17 cellular contexts compared by ENCODE assay signal in genomic region chr5:121399879-121400278, GRCh38.
DNase-seq lines count a peak whose midpoint lies in the region; ATAC-seq, FAIRE-seq and TF ChIP-seq lines count a peak whose summit lies in the region.
"Had no signal": no experiment of that assay in that cellular context is flagged by ENCODE, and none has a peak within 500 bp of the region (broad histone marks: within the 10 kb centered on the region; RNA-seq: fewer than 3 reads in every experiment).

No MANE protein-coding gene starts in this region.

- peaks cover 5% of the 10 kb centered on the region for H3K9me3 Mint-ChIP-seq in stimulated activated memory B cell treated with anti-CD40 and anti-IgM and Interleukin-4, amounts not matched to agents 10 μg/mL and 1 μg/mL and 100 μg/mL, for 72 hours

- H3K27me3 ChIP-seq in upper lobe of right lung (no peaks in the 10 kb centered on the region), small intestine (ENCODE audit: control insufficient read depth in 2 of 2, insufficient read depth in 2 of 2, low read length in 2 of 2) (no peaks in the 10 kb centered on the region)
- H3K27me3 ChIP-seq: body of pancreas, uterus had no signal

- no peak for FAIRE-seq in small intestine (lab: Jason Lieb, UNC)

- H3K4me1 ChIP-seq in upper lobe of right lung (no peaks in the 10 kb centered on the region), small intestine (ENCODE audit: control insufficient read depth in 2 of 2, insufficient read depth in 1 of 2, low read depth in 1 of 2, low read length in 1 of 2) (no peaks in the 10 kb centered on the region)
- H3K4me1 ChIP-seq: body of pancreas, uterus had no signal

- H3K4me3 ChIP-seq in upper lobe of right lung (no peak overlapping the region), small intestine (ENCODE audit: low read depth in 1 of 2, low read length in 2 of 2) (no peak overlapping the region)
- H3K4me3 ChIP-seq: body of pancreas, uterus had no signal

- ATAC-seq in GM18498 (IDR thresholded peaks at IDR 0.05; ENCODE audit: unreplicated experiment) (peak; percentile 79), GM21367 (IDR thresholded peaks at IDR 0.05; ENCODE audit: unreplicated experiment) (peak; percentile 78), HG02884 (IDR thresholded peaks at IDR 0.05; ENCODE audit: unreplicated experiment) (peak; percentile 95), HG03460 (IDR thresholded peaks at IDR 0.05; ENCODE audit: unreplicated experiment) (peak; percentile 89), upper lobe of right lung (no peak)
- ATAC-seq in stimulated activated memory B cell treated with anti-CD40 and anti-IgM and Interleukin-4, amounts not matched to agents 10 μg/mL and 1 μg/mL and 100 μg/mL, for 72 hours: no peak
- ATAC-seq: activated CD8-positive, alpha-beta T cell treated with anti-CD3 and anti-CD28 coated beads for 36 hours; body of pancreas; HCT116 had no signal

- H3K27ac Mint-ChIP-seq in stimulated activated memory B cell treated with anti-CD40 and anti-IgM and Interleukin-4, amounts not matched to agents 10 μg/mL and 1 μg/mL and 100 μg/mL, for 72 hours: no peak overlapping the region
- H3K27ac Mint-ChIP-seq: activated CD8-positive, alpha-beta T cell treated with anti-CD3 and anti-CD28 coated beads for 36 hours had no signal

- H3K27ac ChIP-seq in upper lobe of right lung: no peak overlapping the region
- H3K27ac ChIP-seq in small intestine (ENCODE audit: low read depth in 1 of 2, low read length in 1 of 2): no peak overlapping the region
- H3K27ac ChIP-seq: body of pancreas, uterus had no signal

- no peak overlapping the region for H3K4me3 Mint-ChIP-seq in stimulated activated memory B cell treated with anti-CD40 and anti-IgM and Interleukin-4, amounts not matched to agents 10 μg/mL and 1 μg/mL and 100 μg/mL, for 72 hours
- H3K4me3 Mint-ChIP-seq: activated CD8-positive, alpha-beta T cell treated with anti-CD3 and anti-CD28 coated beads for 36 hours had no signal

- no peaks in the 10 kb centered on the region for H3K4me1 Mint-ChIP-seq in stimulated activated memory B cell treated with anti-CD40 and anti-IgM and Interleukin-4, amounts not matched to agents 10 μg/mL and 1 μg/mL and 100 μg/mL, for 72 hours

- H3K36me3 ChIP-seq in upper lobe of right lung: no peaks in the 10 kb centered on the region
- H3K36me3 ChIP-seq in small intestine (ENCODE audit: control insufficient read depth in 2 of 2, insufficient read depth in 2 of 2, low read length in 2 of 2): no peaks in the 10 kb centered on the region
- H3K36me3 ChIP-seq: uterus had no signal

- H3K36me3 Mint-ChIP-seq in stimulated activated memory B cell treated with anti-CD40 and anti-IgM and Interleukin-4, amounts not matched to agents 10 μg/mL and 1 μg/mL and 100 μg/mL, for 72 hours: no peaks in the 10 kb centered on the region

- TF ChIP-seq CTCF in upper lobe of right lung (IDR thresholded peaks at IDR 0.05): no peak

- H3K27me3 Mint-ChIP-seq in stimulated activated memory B cell treated with anti-CD40 and anti-IgM and Interleukin-4, amounts not matched to agents 10 μg/mL and 1 μg/mL and 100 μg/mL, for 72 hours: no peaks in the 10 kb centered on the region
- H3K27me3 Mint-ChIP-seq: activated CD8-positive, alpha-beta T cell treated with anti-CD3 and anti-CD28 coated beads for 36 hours had no signal

- no peak for DNase-seq in NCI-H1694 treated with DMSO at 0.1 percent for 48 hours (lab: John Stamatoyannopoulos, UW)
- DNase-seq in upper lobe of right lung: no peak
- no peak for DNase-seq in small intestine
- DNase-seq: activated CD8-positive, alpha-beta T cell treated with anti-CD3 and anti-CD28 coated beads for 36 hours; activated effector memory CD4-positive, alpha-beta T cell treated with anti-CD3 and anti-CD28 coated beads, Interleukin-2, amount 50 U/mL, for 16 hours; body of pancreas; effector CD4-positive, alpha-beta T cell; NCI-H1417 treated with DMSO at 0.1 percent for 48 hours; SHP77; stimulated activated CD4-positive, alpha-beta T cell treated with anti-CD3 and anti-CD28 coated beads, Interleukin-2, amount 100 ng/mL, for 24 hours; uterus had no signal

- 57 to 75% (median 67%) methylated on average over 1 of the region's 1 CpG for WGBS in small intestine, 3 donors

- H3K9me3 ChIP-seq in upper lobe of right lung (no peaks in the 10 kb centered on the region), small intestine (ENCODE audit: control insufficient read depth, low read depth) (no peaks in the 10 kb centered on the region)
- H3K9me3 ChIP-seq: body of pancreas, uterus had no signal

- intact Hi-C loops in upper lobe of right lung (cut with DNase I): no loop called here

Comparison
In these comparisons a context has a peak if more than half of its experiments do, and no peak if none do; other contexts are left out.
1. ATAC-seq: peak in GM18498 (single experiment), GM21367 (single experiment), HG02884 (single experiment) and HG03460 (single experiment); none in upper lobe of right lung (single experiment) and stimulated activated memory B cell treated with anti-CD40 and anti-IgM and Interleukin-4, amounts not matched to agents 10 μg/mL and 1 μg/mL and 100 μg/mL, for 72 hours (single experiment).